Comparison of ENCODE assay signal across 8 cellular contexts in genomic region chr14:74619672-74620131, GRCh38. TPM values are rescaled to one million over a fixed set of nuclear protein-coding genes. Genes with fewer than 3 reads are reported as not detected.
A peak's percentile ranks its signal among the peaks of the same experiment; 100 is the strongest.
DNase-seq lines count a peak whose midpoint lies in the region; ATAC-seq and TF ChIP-seq lines count a peak whose summit lies in the region.

No MANE protein-coding gene starts in this region.

- no peaks in the 10 kb centered on the region for H3K79me2 ChIP-seq in PC-3 (ENCODE audit: low read length)
- H3K79me2 ChIP-seq in Karpas-422 (ENCODE audit: low read length), result no peaks in the 10 kb centered on the region

- POLR2A ChIA-PET in PC-3 (lab: Charles Lee; ENCODE audit: unreplicated experiment), result no interaction called here
- POLR2A ChIA-PET in naive thymus-derived CD4-positive, alpha-beta T cell (lab: Charles Lee), result interaction anchor here (1.8 kb wide), 1 partner anchor 10 kb away, joined by 12 read pairs; no protein-coding TSS in a partner anchor

- ATAC-seq in PC-3 (peak; percentile 18), GM21447 (IDR thresholded peaks at IDR 0.05; ENCODE audit: unreplicated experiment) (no peak)
- ATAC-seq in naive thymus-derived CD4-positive, alpha-beta T cell, result no peak

- H3K9me2 ChIP-seq in PC-3 (replicated peaks; ENCODE audit: low read length) (no peaks in the 10 kb centered on the region), Karpas-422 (replicated peaks; ENCODE audit: insufficient read depth, low read length) (no peaks in the 10 kb centered on the region)

- H3K9me3 ChIP-seq in PC-3 (ENCODE audit: low read length), result no peaks in the 10 kb centered on the region
- no peaks in the 10 kb centered on the region for H3K9me3 ChIP-seq in naive thymus-derived CD4-positive, alpha-beta T cell (ENCODE audit: control insufficient read depth in 2 of 3, low read length in 3 of 3)
- no peaks in the 10 kb centered on the region for H3K9me3 ChIP-seq in Karpas-422 (ENCODE audit: low read length)

- H3K4me3 Mint-ChIP-seq in naive thymus-derived CD4-positive, alpha-beta T cell, result peak overlapping the region in 4 of 10 donors; percentile 11 to 62 (median 42)

- H2AFZ ChIP-seq in PC-3 (ENCODE audit: low read length), result no peak overlapping the region
- H2AFZ ChIP-seq in Karpas-422 (ENCODE audit: low read length), result no peak overlapping the region

- H3K9ac ChIP-seq in PC-3 (ENCODE audit: low read length), result no peak overlapping the region
- no peak overlapping the region for H3K9ac ChIP-seq in Karpas-422 (ENCODE audit: low read length)

- H3K27ac ChIP-seq in PC-3 (ENCODE audit: low read length) (peak overlapping the region; percentile 58), Karpas-422 (ENCODE audit: low read length) (no peak overlapping the region)
- H3K27ac ChIP-seq in naive thymus-derived CD4-positive, alpha-beta T cell (ENCODE audit: low read depth, low read length), result no peak overlapping the region

- H3K27ac Mint-ChIP-seq in naive thymus-derived CD4-positive, alpha-beta T cell, result peak overlapping the region in 7 of 9 donors; percentile 7 to 95 (median 58)

- H3K36me3 ChIP-seq in PC-3 (ENCODE audit: low read depth, low read length) (no peaks in the 10 kb centered on the region), Karpas-422 (ENCODE audit: insufficient read depth, low read length) (no peaks in the 10 kb centered on the region)
- H3K36me3 ChIP-seq in naive thymus-derived CD4-positive, alpha-beta T cell (ENCODE audit: control insufficient read depth in 2 of 3, insufficient read depth in 3 of 3, low read length in 3 of 3), result no peaks in the 10 kb centered on the region

- no TSS peak for BruUV-seq in PC-3 (replicated peaks; lab: Mats Ljungman, UMichigan)

- intact Hi-C loops in PC-3 (cut with micrococcal nuclease), result loop anchor here (5.0 kb wide), 1 partner anchor 127 kb away; the partner anchor contains the start of genes ISCA2 and NPC2
- intact Hi-C loops in naive thymus-derived CD4-positive, alpha-beta T cell (cut with micrococcal nuclease), result loop anchor here in 1 of 2 donors (5.0 kb wide), 1 partner anchor 33 kb away; no protein-coding TSS in a partner anchor

- CTCF ChIA-PET in PC-3 (lab: Charles Lee), result interaction anchor here (0.5 kb wide), 1 partner anchor 256 kb away, joined by 3 read pairs; no protein-coding TSS in a partner anchor
- CTCF ChIA-PET in naive thymus-derived CD4-positive, alpha-beta T cell (lab: Charles Lee), result interaction anchor here (0.6 to 1.7 kb wide), 4 partner anchors 10 to 184 kb away, joined by 4 read pairs; no protein-coding TSS in a partner anchor

- TF ChIP-seq CTCF in AG09319 (IDR thresholded peaks at IDR 0.05; ENCODE audit: low read depth, low read length), result no peak
- TF ChIP-seq CTCF in PC-3 (conservative IDR thresholded peaks at IDR 0.05; ENCODE audit: low read depth, low read length), result no peak

- H3K4me3 ChIP-seq in PC-3 (ENCODE audit: low read length), result no peak overlapping the region
- H3K4me3 ChIP-seq in naive thymus-derived CD4-positive, alpha-beta T cell (ENCODE audit: low read length), result no peak overlapping the region
- no peak overlapping the region for H3K4me3 ChIP-seq in Karpas-422 (ENCODE audit: low read length)

- no peaks in the 10 kb centered on the region for H3K27me3 ChIP-seq in PC-3 (ENCODE audit: low read length)
- no peaks in the 10 kb centered on the region for H3K27me3 ChIP-seq in naive thymus-derived CD4-positive, alpha-beta T cell (ENCODE audit: control insufficient read depth in 2 of 2, insufficient read depth in 2 of 2, low read length in 2 of 2)
- no peaks in the 10 kb centered on the region; the same call in 1 of the 2 replicates for H3K27me3 ChIP-seq in Karpas-422 (ENCODE audit: low read length)

- peaks cover 33 to 65% (median 41%) of the 10 kb centered on the region in 7 donors for H3K4me1 Mint-ChIP-seq in naive thymus-derived CD4-positive, alpha-beta T cell

- H3K4me2 ChIP-seq in PC-3 (ENCODE audit: low read length) (peak overlapping the region; percentile 18; the same call in 1 of the 2 replicates), Karpas-422 (ENCODE audit: low read depth, low read length, poor library complexity, severe bottlenecking) (no peak overlapping the region)

- peaks cover 0 to 2% (median 0%) of the 10 kb centered on the region in 5 donors for H3K36me3 Mint-ChIP-seq in naive thymus-derived CD4-positive, alpha-beta T cell

- H3K9me3 Mint-ChIP-seq in naive thymus-derived CD4-positive, alpha-beta T cell, result no peaks in the 10 kb centered on the region

- peaks cover 7% of the 10 kb centered on the region for H3F3A ChIP-seq in PC-3 (ENCODE audit: low read length, unreplicated experiment)

- H4K20me1 ChIP-seq in PC-3 (ENCODE audit: low read length) (no peaks in the 10 kb centered on the region), Karpas-422 (ENCODE audit: insufficient read depth, low read depth, low read length) (no peaks in the 10 kb centered on the region)

- DNase-seq in AG09319 (ENCODE audit: extremely low read depth, low read depth) (peak; percentile 91), PC-3 (peak; percentile 63), epidermal melanocyte (ENCODE audit: insufficient read length, low spot score) (peak; percentile 57), AML-193 (lab: John Stamatoyannopoulos, UW) (no peak), Karpas-422 (no peak), NCI-H82 (lab: John Stamatoyannopoulos, UW) (no peak)
- no peak for DNase-seq in naive thymus-derived CD4-positive, alpha-beta T cell

- peaks cover 0 to 23% (median 0%) of the 10 kb centered on the region in 5 donors for H3K27me3 Mint-ChIP-seq in naive thymus-derived CD4-positive, alpha-beta T cell

- H3K4me1 ChIP-seq in PC-3 (ENCODE audit: insufficient read depth, low read length) (peaks cover 65% of the 10 kb centered on the region), Karpas-422 (ENCODE audit: low read length) (peaks cover 18% of the 10 kb centered on the region)
- peaks cover 24 to 45% of the 10 kb centered on the region in 2 donors for H3K4me1 ChIP-seq in naive thymus-derived CD4-positive, alpha-beta T cell (ENCODE audit: control insufficient read depth in 2 of 2, insufficient read depth in 2 of 2, low read length in 2 of 2)

RNA-seq across cellular contexts. Expression of gene LTBP2, which starts 7.7 kb away (rescaled TPM):
- total RNA-seq in PC-3 (2014; rRNA removed), result 17.4 and 18.1 TPM in 2 replicates
- 1 to 10 TPM in 1 of 5 experiments, under 1 TPM in 4; 0.17 to 1.1 (median 0.58) TPM for total RNA-seq in naive thymus-derived CD4-positive, alpha-beta T cell
- polyA plus RNA-seq in naive thymus-derived CD4-positive, alpha-beta T cell, result under 1 TPM; 0.07 to 0.22 TPM
- 0.04 TPM in 1 of 2 replicates, not detected in the other for total RNA-seq in Karpas-422 (2014; rRNA removed; shearing (Covaris generic); ENCODE audit: low replicate concordance)

Comparison
In these comparisons a context has a peak if more than half of its experiments do, and no peak if none do; other contexts are left out.
1. DNase-seq: peak in AG09319 (single experiment), PC-3 (single experiment) and epidermal melanocyte (single experiment); none in naive thymus-derived CD4-positive, alpha-beta T cell (0 of 9), AML-193 (0 of 2), Karpas-422 (single experiment) and NCI-H82 (single experiment).